Comparison of ENCODE assay signal across 23 cellular contexts in the genomic region with DNA sequence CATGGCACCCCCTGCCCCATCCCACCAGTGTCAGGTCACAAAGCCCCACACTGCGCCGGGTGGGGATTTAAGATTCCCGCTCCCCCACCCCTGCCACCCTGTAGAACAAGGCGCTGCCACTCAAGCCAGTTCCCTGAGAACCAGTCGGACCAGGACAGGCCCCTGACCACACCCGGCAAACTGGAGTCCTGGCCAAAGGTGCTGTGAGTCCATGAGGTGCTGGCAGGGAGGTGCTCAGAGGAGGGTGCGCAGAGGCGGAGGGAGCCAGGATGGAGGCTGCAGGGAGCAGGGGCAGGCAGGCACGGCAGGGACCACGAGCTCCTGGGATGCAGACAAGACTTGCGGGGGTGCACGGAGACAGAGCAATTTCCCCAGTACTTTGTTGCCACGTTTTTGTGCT. TPM values are rescaled to one million over a fixed set of nuclear protein-coding genes. Genes with fewer than 3 reads are reported as not detected.
DNase-seq lines count a peak whose midpoint lies in the region; ATAC-seq and TF ChIP-seq lines count a peak whose summit lies in the region.
"Had no signal": no experiment of that assay in that cellular context is flagged by ENCODE, and none has a peak within 500 bp of the region (broad histone marks: within the 10 kb centered on the region; RNA-seq: fewer than 3 reads in every experiment).

No MANE protein-coding gene starts in this region.

- H3K27ac ChIP-seq in breast epithelium (no peak overlapping the region), mammary epithelial cell (ENCODE audit: insufficient read depth, low read depth, low read length) (no peak overlapping the region), upper lobe of right lung (no peak overlapping the region)
- H3K27ac ChIP-seq: A549, pancreas, right atrium auricular region had no signal

- H3K9ac ChIP-seq in mammary epithelial cell (ENCODE audit: insufficient read depth, low read length), result no peak overlapping the region

- dilution Hi-C loops in mammary epithelial cell (cut with HindIII; ENCODE audit: low sequenced_read_pairs), result no loop called here

- BruUV-seq in mammary epithelial cell (replicated peaks; lab: Mats Ljungman, UMichigan), result no TSS peak

- H3K79me2 ChIP-seq in mammary epithelial cell (ENCODE audit: insufficient read depth, low read length), result no peaks in the 10 kb centered on the region

- peak; percentile 36 to 70 for DNase-seq in breast epithelium (ENCODE audit: low spot score in 2 of 2)
- DNase-seq in mammary epithelial cell, result no peak
- peak; percentile 53 for DNase-seq in epithelial cell of esophagus (ENCODE audit: low read depth)
- peak; percentile 46 for DNase-seq in mucosa of gallbladder (ENCODE audit: low spot score)
- peak; percentile 72 for DNase-seq in upper lobe of right lung
- DNase-seq in NCI-H128 (lab: John Stamatoyannopoulos, UW; ENCODE audit: unreplicated experiment), result no peak
- no peak for DNase-seq in sciatic nerve (ENCODE audit: low spot score)
- DNase-seq: activated CD4-positive, alpha-beta T cell treated with anti-CD3 and anti-CD28 coated beads for 36 hours; activated naive CD4-positive, alpha-beta T cell treated with anti-CD3 and anti-CD28 coated beads for 36 hours; amygdala; dermis blood vessel endothelial cell; GF-D8; GOT3; islet precursor cell; MV-4-11; natural killer cell; NCI-H1694; NCI-H526; stimulated activated CD4-positive, alpha-beta T cell treated with anti-CD3 and anti-CD28 coated beads, Interleukin-15, amount 100 ng/mL, for 24 hours had no signal

- H3K27me3 ChIP-seq in breast epithelium, result no peaks in the 10 kb centered on the region
- H3K27me3 ChIP-seq in mammary epithelial cell (ENCODE audit: insufficient read depth, low read length), result no peaks in the 10 kb centered on the region
- H3K27me3 ChIP-seq in upper lobe of right lung, result no peaks in the 10 kb centered on the region
- H3K27me3 ChIP-seq: pancreas, right atrium auricular region had no signal

- no peak overlapping the region for H2AFZ ChIP-seq in mammary epithelial cell (ENCODE audit: low read depth, low read length)

- in situ Hi-C loops in mammary epithelial cell (cut with MboI; ENCODE audit: low sequenced_read_pairs in 2 of 2), result no loop called here

- intact Hi-C loops in breast epithelium (cut with DNase I; ENCODE audit: low total_unique reads) (no loop called here), mammary epithelial cell (cut with micrococcal nuclease) (no loop called here), upper lobe of right lung (cut with DNase I) (no loop called here), sciatic nerve (cut with DNase I) (no loop called here)

- H3K4me2 ChIP-seq in mammary epithelial cell (ENCODE audit: insufficient read depth, low read depth, low read length), result no peak overlapping the region
- H3K4me2 ChIP-seq: A549 had no signal

- TF ChIP-seq POLR2A in breast epithelium (IDR thresholded peaks at IDR 0.05), result no peak

- H3K9me3 ChIP-seq in breast epithelium (no peaks in the 10 kb centered on the region), mammary epithelial cell (replicated peaks; ENCODE audit: insufficient read depth, low read length) (no peaks in the 10 kb centered on the region), upper lobe of right lung (no peaks in the 10 kb centered on the region)
- H3K9me3 ChIP-seq: A549, pancreas, right atrium auricular region had no signal

- ATAC-seq in upper lobe of right lung (peak; percentile 67), GM18517 (IDR thresholded peaks at IDR 0.05; ENCODE audit: unreplicated experiment) (no peak), sciatic nerve (no peak)
- ATAC-seq: activated CD4-positive, alpha-beta T cell treated with anti-CD3 and anti-CD28 coated beads for 36 hours; natural killer cell; pancreas had no signal

- CTCF ChIA-PET in mammary epithelial cell (lab: Charles Lee; ENCODE audit: low non-redundant PET), result interaction anchor here (0.7 kb wide), 1 partner anchor 14 kb away, joined by 3 read pairs; no protein-coding TSS in a partner anchor

- TF ChIP-seq CTCF in breast epithelium (IDR thresholded peaks at IDR 0.05) (no peak), mammary epithelial cell (conservative IDR thresholded peaks at IDR 0.05 in 1 of 2, IDR thresholded peaks at IDR 0.05 in 1 of 2; ENCODE audit: extremely low read depth in 1 of 2, insufficient read depth in 1 of 2, low read depth in 1 of 2, low read length in 2 of 2) (no peak), epithelial cell of esophagus (IDR thresholded peaks at IDR 0.05; ENCODE audit: insufficient read depth, low read depth, low read length, missing control alignments) (no peak), upper lobe of right lung (IDR thresholded peaks at IDR 0.05) (no peak)

- 79% methylated on average over 12 of the region's 13 CpGs for WGBS in mammary epithelial cell (ENCODE audit: low coverage, missing lambda C conversion rate)

- H4K20me1 ChIP-seq in mammary epithelial cell (ENCODE audit: insufficient read depth, low read length), result no peaks in the 10 kb centered on the region

- no peak overlapping the region for H3K4me3 ChIP-seq in breast epithelium
- H3K4me3 ChIP-seq in mammary epithelial cell (replicated peaks in 1 of 3; ENCODE audit: insufficient read depth in 1 of 3, low read depth in 2 of 3, low read length in 3 of 3), result no peak overlapping the region
- no peak overlapping the region for H3K4me3 ChIP-seq in epithelial cell of esophagus (ENCODE audit: low read length)
- H3K4me3 ChIP-seq in upper lobe of right lung, result no peak overlapping the region
- H3K4me3 ChIP-seq: A549, pancreas, right atrium auricular region had no signal

- no peaks in the 10 kb centered on the region for H3K36me3 ChIP-seq in breast epithelium
- no peaks in the 10 kb centered on the region for H3K36me3 ChIP-seq in mammary epithelial cell (ENCODE audit: insufficient read depth, low read length)
- H3K36me3 ChIP-seq in upper lobe of right lung, result no peaks in the 10 kb centered on the region
- H3K36me3 ChIP-seq: pancreas, right atrium auricular region had no signal

- no peaks in the 10 kb centered on the region for H3K4me1 ChIP-seq in breast epithelium
- H3K4me1 ChIP-seq in mammary epithelial cell (ENCODE audit: insufficient read depth, low read length), result no peaks in the 10 kb centered on the region
- no peaks in the 10 kb centered on the region for H3K4me1 ChIP-seq in upper lobe of right lung
- H3K4me1 ChIP-seq: A549 had no signal

RNA-seq across cellular contexts. Expression of gene GDI2, which starts 19.7 kb away (rescaled TPM):
- 100 to 1,000 TPM; 249 to 342 (median 259) TPM for total RNA-seq in breast epithelium
- total RNA-seq in mammary epithelial cell, result 100 to 1,000 TPM; 202 to 306 TPM
- 193 TPM for polyA plus RNA-seq in mammary epithelial cell
- polyA minus RNA-seq in mammary epithelial cell, result 201 TPM
- total RNA-seq in mucosa of gallbladder, result 205 TPM
- 174 TPM for total RNA-seq in upper lobe of right lung
- 140 TPM for total RNA-seq in sciatic nerve

RNA-seq across cellular contexts. Expression of gene ANKRD16, which starts 56.7 kb away (rescaled TPM):
- 10 to 100 TPM in 1 of 3 donors, 1 to 10 TPM in 2; 5.9 to 13.1 (median 8.8) TPM for total RNA-seq in breast epithelium
- total RNA-seq in mammary epithelial cell, result 1 to 10 TPM; 8.2 to 8.4 TPM
- 6.8 TPM for polyA plus RNA-seq in mammary epithelial cell
- 2.8 TPM for polyA minus RNA-seq in mammary epithelial cell
- total RNA-seq in mucosa of gallbladder, result 9.4 TPM
- total RNA-seq in upper lobe of right lung, result 4.6 TPM
- 10.0 TPM for total RNA-seq in sciatic nerve

RNA-seq across cellular contexts. Expression of gene FBH1, which starts 57.1 kb away (rescaled TPM):
- 100 to 1,000 TPM in 2 of 3 donors, 10 to 100 TPM in 1; 91.2 to 115 (median 109) TPM for total RNA-seq in breast epithelium
- total RNA-seq in mammary epithelial cell, result 10 to 100 TPM; 62.7 to 77.3 TPM
- 49.3 TPM for polyA plus RNA-seq in mammary epithelial cell
- 161 TPM for polyA minus RNA-seq in mammary epithelial cell
- 101 TPM for total RNA-seq in mucosa of gallbladder
- total RNA-seq in upper lobe of right lung, result 73.3 TPM
- total RNA-seq in sciatic nerve, result 85.3 TPM

Comparison
In these comparisons a context has a peak if more than half of its experiments do, and no peak if none do; other contexts are left out.
1. DNase-seq: peak in breast epithelium (2 of 2), epithelial cell of esophagus (single experiment), mucosa of gallbladder (single experiment) and upper lobe of right lung (single experiment); none in mammary epithelial cell (single experiment), NCI-H128 (single experiment) and sciatic nerve (single experiment).